ENCODE assay signal across 8 cellular contexts in the genomic region with DNA sequence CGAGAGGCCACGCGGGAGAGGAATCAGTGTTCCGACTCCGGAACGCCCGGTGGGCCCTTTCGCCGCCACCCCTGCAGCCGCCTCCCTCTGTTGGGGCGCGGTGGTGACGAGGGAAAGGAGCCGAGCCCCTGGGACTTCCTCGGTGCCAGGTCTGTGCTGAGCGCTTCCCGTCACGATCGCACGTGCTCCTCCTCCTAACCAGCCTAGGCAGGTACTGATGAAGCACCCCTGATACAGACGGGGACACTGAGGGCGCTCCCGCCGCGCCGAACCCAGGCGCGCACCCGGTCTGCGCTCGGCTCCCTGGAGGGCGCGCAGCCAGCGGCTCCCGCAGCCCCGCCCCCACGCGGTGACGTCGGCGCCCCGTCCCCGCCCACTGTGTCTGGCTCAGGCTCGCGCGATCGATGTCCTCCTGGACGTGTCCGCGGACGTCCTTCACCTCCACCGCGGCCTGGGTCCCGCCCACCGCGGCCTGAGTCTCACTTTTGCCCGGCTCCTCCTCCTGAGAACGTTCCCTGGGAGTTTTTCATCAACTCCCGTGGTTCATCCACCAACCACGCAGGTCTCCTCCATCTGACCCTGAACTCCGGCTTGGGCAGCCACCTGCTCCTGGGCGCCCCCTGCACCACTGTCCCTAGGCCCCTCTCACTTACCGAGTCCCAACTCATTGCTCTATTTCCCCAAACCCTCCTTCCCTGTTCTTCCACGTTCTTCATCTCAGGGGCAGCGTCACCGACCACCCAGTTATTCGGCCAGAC.
DNase-seq lines count a peak whose midpoint lies in the region; ATAC-seq and TF ChIP-seq lines count a peak whose summit lies in the region.

No MANE protein-coding gene starts in this region.

- peaks cover 14% of the 10 kb centered on the region for H3K4me1 Mint-ChIP-seq in T-helper 2 cell treated with Interferon-gamma antibody and Interleukin-4, amounts not matched to agents 5 μg/mL and 100 μg/mL, for 36 hours (ENCODE audit: low read depth)

- H3K4me2 ChIP-seq in Loucy (ENCODE audit: low read depth, low read length, poor library complexity, severe bottlenecking) = peak overlapping the region; percentile 52

- no peak for TF ChIP-seq CTCF in Loucy (conservative IDR thresholded peaks at IDR 0.05; ENCODE audit: low read length)
- TF ChIP-seq CTCF in astrocyte of the spinal cord (IDR thresholded peaks at IDR 0.05; ENCODE audit: low read depth, low read length) = no peak

- no peaks in the 10 kb centered on the region for H4K20me1 ChIP-seq in Loucy (ENCODE audit: insufficient read depth, low read length, poor library complexity, severe bottlenecking)

- H3K9ac ChIP-seq in Loucy (ENCODE audit: low read depth, low read length, poor library complexity, severe bottlenecking) = peak overlapping the region; percentile 45

- no peaks in the 10 kb centered on the region for H3F3A ChIP-seq in Loucy (ENCODE audit: low read depth)

- peak overlapping the region; percentile 26 for H3K27ac Mint-ChIP-seq in T-helper 2 cell treated with Interferon-gamma antibody and Interleukin-4, amounts not matched to agents 5 μg/mL and 100 μg/mL, for 36 hours

- H3K36me3 ChIP-seq in Loucy (ENCODE audit: insufficient read depth, low read length) = no peaks in the 10 kb centered on the region

- no peaks in the 10 kb centered on the region for H3K4me1 ChIP-seq in Loucy (ENCODE audit: insufficient read depth, low read length, poor library complexity, severe bottlenecking)

- H3K4me3 ChIP-seq in Loucy (ENCODE audit: low read length, poor library complexity, severe bottlenecking) (peak overlapping the region; percentile 69), astrocyte of the spinal cord (ENCODE audit: low read depth, low read length) (peak overlapping the region; percentile 45), iPS-18c (ENCODE audit: insufficient read depth, low read depth, low read length) (peak overlapping the region; percentile 79), skeletal muscle cell (ENCODE audit: low read depth, low read length) (peak overlapping the region; percentile 59)

- H3K9me2 ChIP-seq in Loucy (replicated peaks; ENCODE audit: low read depth, low read length) = no peaks in the 10 kb centered on the region

- DNase-seq in DMS114 treated with DMSO at 0.1 percent for 48 hours (lab: John Stamatoyannopoulos, UW; ENCODE audit: unreplicated experiment) (peak; percentile 57), astrocyte of the spinal cord (ENCODE audit: low read depth, low spot score) (peak; percentile 29), skeletal muscle cell (ENCODE audit: low read depth) (peak; percentile 3), amniotic stem cell (lab: John Stamatoyannopoulos, UW) (no peak)
- DNase-seq in T-helper 2 cell treated with Interferon-gamma antibody and Interleukin-4, amounts not matched to agents 5 μg/mL and 100 μg/mL, for 36 hours (ENCODE audit: low spot score) = peak; percentile 83

- H3K27me3 Mint-ChIP-seq in T-helper 2 cell treated with Interferon-gamma antibody and Interleukin-4, amounts not matched to agents 5 μg/mL and 100 μg/mL, for 36 hours (ENCODE audit: low read depth) = peaks cover 30% of the 10 kb centered on the region

- no peaks in the 10 kb centered on the region for H3K27me3 ChIP-seq in Loucy (ENCODE audit: insufficient read depth, low read length, poor library complexity, severe bottlenecking)

- peak; percentile 78 for ATAC-seq in GM21528 (IDR thresholded peaks at IDR 0.05; ENCODE audit: low FRiP score, unreplicated experiment)

- H3K4me3 Mint-ChIP-seq in T-helper 2 cell treated with Interferon-gamma antibody and Interleukin-4, amounts not matched to agents 5 μg/mL and 100 μg/mL, for 36 hours = peak overlapping the region; percentile 83

- H3K36me3 Mint-ChIP-seq in T-helper 2 cell treated with Interferon-gamma antibody and Interleukin-4, amounts not matched to agents 5 μg/mL and 100 μg/mL, for 36 hours (ENCODE audit: low read depth) = no peaks in the 10 kb centered on the region

- H3K79me2 ChIP-seq in Loucy (ENCODE audit: insufficient read depth, low read length) = no peaks in the 10 kb centered on the region

- peak overlapping the region; percentile 90 for H2AFZ ChIP-seq in Loucy (ENCODE audit: low read length)

- H3K9me3 ChIP-seq in Loucy (ENCODE audit: insufficient read depth, low read depth, low read length) = no peaks in the 10 kb centered on the region
- H3K9me3 ChIP-seq in iPS-18c (ENCODE audit: control insufficient read depth, insufficient read depth, low read length) = no peaks in the 10 kb centered on the region

- no peaks in the 10 kb centered on the region for H3K9me3 Mint-ChIP-seq in T-helper 2 cell treated with Interferon-gamma antibody and Interleukin-4, amounts not matched to agents 5 μg/mL and 100 μg/mL, for 36 hours

- in situ Hi-C loops in astrocyte of the spinal cord (cut with HindIII; ENCODE audit: low sequenced_read_pairs) = no loop called here
